Comparison of ENCODE assay signal across 25 cellular contexts in genomic region chr9:27085456-27085855, GRCh38. TPM values are rescaled to one million over a fixed set of nuclear protein-coding genes. Genes with fewer than 3 reads are reported as not detected.
"Had no signal": no experiment of that assay in that cellular context is flagged by ENCODE, and none has a peak within 500 bp of the region (broad histone marks: within the 10 kb centered on the region; RNA-seq: fewer than 3 reads in every experiment).

No MANE protein-coding gene starts in this region.

- DNase-seq: activated CD4-positive, alpha-beta T cell treated with anti-CD3 and anti-CD28 coated beads for 1 hour; activated CD4-positive, alpha-beta T cell treated with anti-CD3 and anti-CD28 coated beads, Interleukin-2, amount 50 U/mL, for 1 hour; activated CD8-positive, alpha-beta T cell treated with anti-CD3 and anti-CD28 coated beads, Interleukin-2, amount 10 ng/mL, durations not matched to agents 7 days and 5 days; activated gamma-delta T cell; activated naive CD4-positive, alpha-beta T cell treated with anti-CD3 and anti-CD28 coated beads, Interleukin-2, amount 50 U/mL, for 16 hours; activated naive CD8-positive, alpha-beta T cell treated with anti-CD3 and anti-CD28 coated beads, Interleukin-2, amount 50 U/mL, for 24 hours; anterior cingulate cortex; brain microvascular endothelial cell; central memory CD4-positive, alpha-beta T cell; effector memory CD4-positive, alpha-beta T cell; esophagus squamous epithelium; left colon; mucosa of descending colon; occipital lobe; posterior cingulate gyrus; right lobe of liver; small intestine; stimulated activated CD4-positive, alpha-beta T cell treated with anti-CD3 and anti-CD28 coated beads, Interleukin-15, amount 100 ng/mL, for 24 hours; SW 1271; T-helper 17 cell; WERI-Rb-1 had no signal

- H3K36me3 Mint-ChIP-seq: memory B cell; stimulated activated memory B cell treated with anti-CD40 and anti-IgM and Interleukin-4, amounts not matched to agents 10 μg/mL and 1 μg/mL and 100 μg/mL, for 72 hours; type B pancreatic cell had no signal

- H3K4me3 Mint-ChIP-seq: activated CD8-positive, alpha-beta T cell treated with anti-CD3 and anti-CD28 coated beads, Interleukin-2, amount 10 ng/mL, durations not matched to agents 7 days and 5 days; activated naive CD8-positive, alpha-beta T cell treated with anti-CD3 and anti-CD28 coated beads, Interleukin-2, amount 50 U/mL, for 24 hours; activated T-helper 1 cell treated with anti-CD3 and anti-CD28 coated beads, Interleukin-12 subunit alpha, Interleukin-12 subunit beta, Interleukin-2, Interleukin-4 antibody, amounts not matched to agents 30 ng/mL and 10 ng/mL and 1 ng/mL, durations not matched to agents 14 hours and 24 hours and 36 hours; memory B cell; stimulated activated memory B cell treated with anti-CD40 and anti-IgM and Interleukin-4, amounts not matched to agents 10 μg/mL and 1 μg/mL and 100 μg/mL, for 72 hours; T-helper 17 cell; type B pancreatic cell had no signal

- H3K9me3 Mint-ChIP-seq: activated naive CD8-positive, alpha-beta T cell treated with anti-CD3 and anti-CD28 coated beads, Interleukin-2, amount 50 U/mL, for 24 hours; activated T-helper 1 cell treated with anti-CD3 and anti-CD28 coated beads, Interleukin-12 subunit alpha, Interleukin-12 subunit beta, Interleukin-2, Interleukin-4 antibody, amounts not matched to agents 30 ng/mL and 10 ng/mL and 1 ng/mL, durations not matched to agents 14 hours and 24 hours and 36 hours; memory B cell; stimulated activated memory B cell treated with anti-CD40 and anti-IgM and Interleukin-4, amounts not matched to agents 10 μg/mL and 1 μg/mL and 100 μg/mL, for 72 hours; type B pancreatic cell had no signal

- H3K27ac ChIP-seq: esophagus squamous epithelium, right lobe of liver, WERI-Rb-1 had no signal

- ATAC-seq: activated CD8-positive, alpha-beta T cell treated with anti-CD3 and anti-CD28 coated beads, Interleukin-2, amount 10 ng/mL, durations not matched to agents 7 days and 5 days; activated naive CD8-positive, alpha-beta T cell treated with anti-CD3 and anti-CD28 coated beads, Interleukin-2, amount 50 U/mL, for 24 hours; left colon; mucosa of descending colon; right lobe of liver; stimulated activated memory B cell treated with anti-CD40 and anti-IgM and Interleukin-4, amounts not matched to agents 10 μg/mL and 1 μg/mL and 100 μg/mL, for 72 hours; T-helper 17 cell had no signal

- H3K27me3 Mint-ChIP-seq: activated naive CD8-positive, alpha-beta T cell treated with anti-CD3 and anti-CD28 coated beads, Interleukin-2, amount 50 U/mL, for 24 hours; memory B cell; type B pancreatic cell had no signal

- H3K27ac Mint-ChIP-seq: activated CD8-positive, alpha-beta T cell treated with anti-CD3 and anti-CD28 coated beads, Interleukin-2, amount 10 ng/mL, durations not matched to agents 7 days and 5 days; activated naive CD8-positive, alpha-beta T cell treated with anti-CD3 and anti-CD28 coated beads, Interleukin-2, amount 50 U/mL, for 24 hours; activated T-helper 1 cell treated with anti-CD3 and anti-CD28 coated beads, Interleukin-12 subunit alpha, Interleukin-12 subunit beta, Interleukin-2, Interleukin-4 antibody, amounts not matched to agents 30 ng/mL and 10 ng/mL and 1 ng/mL, durations not matched to agents 14 hours and 24 hours and 36 hours; memory B cell; stimulated activated memory B cell treated with anti-CD40 and anti-IgM and Interleukin-4, amounts not matched to agents 10 μg/mL and 1 μg/mL and 100 μg/mL, for 72 hours; T-helper 17 cell; type B pancreatic cell had no signal

- H3K4me3 ChIP-seq: esophagus squamous epithelium, mucosa of descending colon, right lobe of liver had no signal

- H3K4me1 Mint-ChIP-seq: activated naive CD8-positive, alpha-beta T cell treated with anti-CD3 and anti-CD28 coated beads, Interleukin-2, amount 50 U/mL, for 24 hours; memory B cell; stimulated activated memory B cell treated with anti-CD40 and anti-IgM and Interleukin-4, amounts not matched to agents 10 μg/mL and 1 μg/mL and 100 μg/mL, for 72 hours; T-helper 17 cell had no signal

- H3K9me3 ChIP-seq: esophagus squamous epithelium, mucosa of descending colon, right lobe of liver had no signal

- H3K27me3 ChIP-seq: brain microvascular endothelial cell, esophagus squamous epithelium, right lobe of liver had no signal

- H3K4me1 ChIP-seq: right lobe of liver had no signal

- H3K36me3 ChIP-seq: brain microvascular endothelial cell, esophagus squamous epithelium, right lobe of liver, WERI-Rb-1 had no signal

RNA-seq across cellular contexts. Expression of gene TEK, which starts 23.6 kb away (rescaled TPM):
- total RNA-seq: activated CD8-positive, alpha-beta T cell treated with anti-CD3 and anti-CD28 coated beads, Interleukin-2, amount 10 ng/mL, durations not matched to agents 7 days and 5 days; activated T-helper 1 cell treated with anti-CD3 and anti-CD28 coated beads, Interleukin-12 subunit alpha, Interleukin-12 subunit beta, Interleukin-2, Interleukin-4 antibody, amounts not matched to agents 30 ng/mL and 10 ng/mL and 1 ng/mL, durations not matched to agents 14 hours and 24 hours and 36 hours; T-helper 17 cell had no signal
